8 cellular contexts compared by ENCODE assay signal in the genomic region with DNA sequence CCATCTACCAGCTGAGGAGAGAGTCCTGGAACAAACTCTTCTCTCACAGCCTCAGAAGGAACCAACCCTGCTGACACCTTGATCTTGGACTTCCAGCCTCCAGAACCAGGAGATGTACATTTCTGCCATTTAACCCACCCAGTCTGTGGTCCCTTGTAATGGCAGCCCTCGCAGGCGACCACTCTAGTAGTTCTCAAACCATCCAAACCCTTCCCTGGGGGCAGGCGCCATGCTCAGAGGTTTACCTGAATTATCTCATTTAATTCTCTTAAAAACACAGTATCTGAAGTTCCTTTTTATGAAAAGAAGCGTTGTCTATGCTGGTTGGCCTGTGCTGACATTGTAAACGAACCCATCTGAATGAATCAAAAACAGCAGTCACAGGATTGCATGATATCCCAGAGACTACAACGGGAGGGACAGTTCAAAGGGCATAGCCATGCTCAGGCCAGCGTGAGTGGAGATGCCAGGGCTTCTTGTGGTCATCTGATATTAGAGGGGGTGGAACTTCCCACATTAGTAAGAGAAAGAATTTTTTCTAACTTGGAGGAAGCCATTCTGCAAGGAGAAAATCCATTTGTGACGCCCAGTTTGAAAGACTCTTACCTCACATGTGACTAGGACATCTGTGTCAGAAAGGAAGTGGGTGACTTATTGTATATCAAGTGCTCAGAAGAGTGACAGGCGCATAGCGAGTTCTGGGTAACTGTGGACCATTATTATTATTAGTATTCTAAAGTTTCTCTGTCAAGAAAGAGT. TPM values are rescaled to one million over a fixed set of nuclear protein-coding genes. Genes with fewer than 3 reads are reported as not detected.
DNase-seq lines count a peak whose midpoint lies in the region; ATAC-seq, FAIRE-seq and TF ChIP-seq lines count a peak whose summit lies in the region.

No MANE protein-coding gene starts in this region.

- H3F3A ChIP-seq in smooth muscle cell (ENCODE audit: low read depth) = no peaks in the 10 kb centered on the region

- no peaks in the 10 kb centered on the region for H4K20me1 ChIP-seq in smooth muscle cell (ENCODE audit: low read depth)

- ATAC-seq in CD4-positive, CD25-positive, alpha-beta regulatory T cell (ENCODE audit: low read depth in 2 of 2) = peak; percentile 88 to 89
- ATAC-seq in GM19467 (IDR thresholded peaks at IDR 0.05; ENCODE audit: unreplicated experiment) = peak; percentile 58

- H3K36me3 ChIP-seq in CD4-positive, CD25-positive, alpha-beta regulatory T cell (ENCODE audit: control insufficient read depth, insufficient read depth, low read length) = no peaks in the 10 kb centered on the region
- no peaks in the 10 kb centered on the region for H3K36me3 ChIP-seq in smooth muscle cell (ENCODE audit: low read depth)

- peaks cover 49% of the 10 kb centered on the region for H3K4me1 ChIP-seq in CD4-positive, CD25-positive, alpha-beta regulatory T cell (ENCODE audit: control insufficient read depth, insufficient read depth, low read length, poor library complexity, severe bottlenecking)
- H3K4me1 ChIP-seq in smooth muscle cell (ENCODE audit: low read depth) = no peaks in the 10 kb centered on the region

- no peaks in the 10 kb centered on the region for H3K9me3 ChIP-seq in CD4-positive, CD25-positive, alpha-beta regulatory T cell (ENCODE audit: control insufficient read depth in 2 of 2, low read length in 2 of 2)
- no peaks in the 10 kb centered on the region for H3K9me3 ChIP-seq in smooth muscle cell (replicated peaks; ENCODE audit: low read depth)

- no peaks in the 10 kb centered on the region for H3K27me3 ChIP-seq in CD4-positive, CD25-positive, alpha-beta regulatory T cell (ENCODE audit: control insufficient read depth, insufficient read depth, low read length)
- peaks cover 8% of the 10 kb centered on the region for H3K27me3 ChIP-seq in smooth muscle cell (ENCODE audit: low read depth)

- H3K27ac Mint-ChIP-seq in CD4-positive, CD25-positive, alpha-beta regulatory T cell = peak overlapping the region; percentile 93 to 99 (median 99)

- H3K9ac ChIP-seq in smooth muscle cell (ENCODE audit: low read depth) = no peak overlapping the region

- no peaks in the 10 kb centered on the region for H3K9me3 Mint-ChIP-seq in CD4-positive, CD25-positive, alpha-beta regulatory T cell

- no peaks in the 10 kb centered on the region for H3K27me3 Mint-ChIP-seq in CD4-positive, CD25-positive, alpha-beta regulatory T cell

- no peak for FAIRE-seq in D721Med (lab: Jason Lieb, UNC)

- H3K4me2 ChIP-seq in smooth muscle cell = no peak overlapping the region

- no peaks in the 10 kb centered on the region for H3K36me3 Mint-ChIP-seq in CD4-positive, CD25-positive, alpha-beta regulatory T cell

- TF ChIP-seq CTCF in NB4 (IDR thresholded peaks at IDR 0.05; ENCODE audit: low read depth, low read length) = no peak
- TF ChIP-seq CTCF in smooth muscle cell (IDR thresholded peaks at IDR 0.05; ENCODE audit: borderline replicate concordance, insufficient read depth, poor library complexity, severe bottlenecking) = no peak
- no peak for TF ChIP-seq CTCF in D721Med (IDR thresholded peaks at IDR 0.05; ENCODE audit: insufficient read depth, missing control alignments)
- TF ChIP-seq CTCF in foreskin fibroblast (IDR thresholded peaks at IDR 0.05; ENCODE audit: low read depth, low read length) = no peak

- no peaks in the 10 kb centered on the region for H3K79me2 ChIP-seq in smooth muscle cell (ENCODE audit: low read depth)

- DNase-seq in CD4-positive, CD25-positive, alpha-beta regulatory T cell = peak in 1 of 3 donors; percentile 89
- DNase-seq in NB4 (ENCODE audit: low read depth) (peak; percentile 76), germinal center (ENCODE audit: low spot score) (peak; percentile 50), NCI-H82 treated with DMSO at 0.1 percent for 48 hours (lab: John Stamatoyannopoulos, UW; ENCODE audit: unreplicated experiment) (no peak), smooth muscle cell (lab: John Stamatoyannopoulos, UW; ENCODE audit: unreplicated experiment) (no peak), D721Med (ENCODE audit: insufficient read length, low spot score) (no peak), foreskin fibroblast (no peak)

- TF ChIP-seq POLR2A in NB4 (IDR thresholded peaks at IDR 0.05; ENCODE audit: extremely low read depth, insufficient read length) = no peak

- H3K4me3 Mint-ChIP-seq in CD4-positive, CD25-positive, alpha-beta regulatory T cell = peak overlapping the region; percentile 54 to 88 (median 73)

- peaks cover 43 to 90% (median 53%) of the 10 kb centered on the region in 4 donors for H3K4me1 Mint-ChIP-seq in CD4-positive, CD25-positive, alpha-beta regulatory T cell

- 90% methylated on average over 10 of the region's 10 CpGs for WGBS in smooth muscle cell (ENCODE audit: low lambda C conversion rate)

- peak overlapping the region; percentile 78 for H3K4me3 ChIP-seq in CD4-positive, CD25-positive, alpha-beta regulatory T cell (ENCODE audit: low read depth, low read length)
- H3K4me3 ChIP-seq in NB4 (ENCODE audit: low read depth, low read length) (no peak overlapping the region), smooth muscle cell (no peak overlapping the region), foreskin fibroblast (ENCODE audit: low read depth in 1 of 2, low read length in 2 of 2) (no peak overlapping the region)

- H2AFZ ChIP-seq in smooth muscle cell (ENCODE audit: low read depth) = no peak overlapping the region

- peak overlapping the region; percentile 91 for H3K27ac ChIP-seq in CD4-positive, CD25-positive, alpha-beta regulatory T cell (ENCODE audit: insufficient read depth, low read length, poor library complexity, severe bottlenecking)
- H3K27ac ChIP-seq in smooth muscle cell (ENCODE audit: low read depth) = no peak overlapping the region

RNA-seq across cellular contexts. Expression of a gene that starts 17.2 kb away (rescaled TPM):
- 330 TPM for total RNA-seq in CD4-positive, CD25-positive, alpha-beta regulatory T cell
- polyA plus RNA-seq in CD4-positive, CD25-positive, alpha-beta regulatory T cell = 100 to 1,000 TPM; 105 to 191 (median 161) TPM
- not detected in 2 replicates for total RNA-seq in smooth muscle cell
- polyA plus RNA-seq in smooth muscle cell = not detected in 2 replicates

Comparison
In these comparisons a context has a peak if more than half of its experiments do, and no peak if none do; other contexts are left out.
1. DNase-seq: peak in NB4 (single experiment) and germinal center (single experiment); none in NCI-H82 treated with DMSO at 0.1 percent for 48 hours (single experiment), smooth muscle cell (single experiment), D721Med (single experiment) and foreskin fibroblast (0 of 2).
2. RNA of a gene that starts 17.2 kb away (total RNA-seq): 330 TPM in CD4-positive, CD25-positive, alpha-beta regulatory T cell (single experiment); not detected in smooth muscle cell; every median in the first group is over 100 times any median in the second.